In the genomic region with DNA sequence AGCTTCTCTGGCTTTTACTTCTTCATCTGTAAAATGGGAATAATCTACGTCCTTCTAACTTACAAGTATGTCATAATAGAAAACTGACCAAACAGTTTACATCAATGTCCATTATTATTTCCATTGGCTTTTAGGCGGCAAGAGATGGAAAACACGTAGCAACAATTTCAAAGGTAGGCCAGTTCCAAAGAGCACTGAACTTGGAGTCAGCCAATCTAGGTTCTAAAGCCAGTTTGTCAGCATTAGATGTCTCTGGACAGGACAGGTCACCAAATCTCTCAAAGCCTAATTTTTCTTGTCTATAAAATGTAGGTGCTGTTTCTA, we compare ENCODE assay signal across 20 cellular contexts.
"Had no signal": no experiment of that assay in that cellular context is flagged by ENCODE, and none has a peak within 500 bp of the region (broad histone marks: within the 10 kb centered on the region; RNA-seq: fewer than 3 reads in every experiment).

No MANE protein-coding gene starts in this region.

- ATAC-seq: activated T-helper 17 cell treated with anti-CD3 and anti-CD28 coated beads, Interleukin-2, amount 50 U/mL, for 72 hours; natural killer cell treated with Interleukin-12 subunit alpha and Interleukin-12 subunit beta and Interleukin-15 and Interleukin-18, amount 100 ng/mL, for 72 hours had no signal

- H3K4me3 ChIP-seq: hepatocyte had no signal

- H3K9me3 ChIP-seq: SK-N-SH had no signal

- H3K27me3 Mint-ChIP-seq: activated T-helper 17 cell treated with anti-CD3 and anti-CD28 coated beads, Interleukin-2, amount 50 U/mL, for 72 hours; brain; stimulated activated naive CD8-positive, alpha-beta T cell treated with anti-CD3 and anti-CD28 coated beads, Interleukin-15, Interleukin-2, amounts not matched to agents 100 ng/mL and 50 ng/mL, for 24 hours; type B pancreatic cell had no signal

- H3K27ac Mint-ChIP-seq: activated B cell treated with CpG ODN at 0.5 μM for 24 hours; activated CD4-positive, alpha-beta T cell treated with anti-CD3 and anti-CD28 coated beads, Interleukin-2, amount 10 ng/mL, durations not matched to agents 24 days and 14 days; activated naive CD4-positive, alpha-beta T cell treated with anti-CD3 and anti-CD28 coated beads for 36 hours; activated T-helper 17 cell treated with anti-CD3 and anti-CD28 coated beads, Interleukin-2, amount 50 U/mL, for 72 hours; memory B cell; natural killer cell treated with Interleukin-12 subunit alpha and Interleukin-12 subunit beta and Interleukin-15 and Interleukin-18, amount 100 ng/mL, for 72 hours; progenitor cell of endocrine pancreas; stimulated activated naive CD8-positive, alpha-beta T cell treated with anti-CD3 and anti-CD28 coated beads, Interleukin-15, Interleukin-2, amounts not matched to agents 100 ng/mL and 50 ng/mL, for 24 hours; type B pancreatic cell had no signal

- H3K9me3 Mint-ChIP-seq: activated B cell treated with CpG ODN at 0.5 μM for 24 hours; activated naive CD4-positive, alpha-beta T cell treated with anti-CD3 and anti-CD28 coated beads for 36 hours; activated T-helper 17 cell treated with anti-CD3 and anti-CD28 coated beads, Interleukin-2, amount 50 U/mL, for 72 hours; memory B cell; natural killer cell treated with Interleukin-12 subunit alpha and Interleukin-12 subunit beta and Interleukin-15 and Interleukin-18, amount 100 ng/mL, for 72 hours; stimulated activated naive CD8-positive, alpha-beta T cell treated with anti-CD3 and anti-CD28 coated beads, Interleukin-15, Interleukin-2, amounts not matched to agents 100 ng/mL and 50 ng/mL, for 24 hours had no signal

- H3K36me3 Mint-ChIP-seq: brain; memory B cell; natural killer cell treated with Interleukin-12 subunit alpha and Interleukin-12 subunit beta and Interleukin-15 and Interleukin-18, amount 100 ng/mL, for 72 hours; type B pancreatic cell had no signal

- H3K27me3 ChIP-seq: hepatocyte had no signal

- H3K27ac ChIP-seq: hepatocyte had no signal

- H3K4me1 Mint-ChIP-seq: activated B cell treated with CpG ODN at 0.5 μM for 24 hours, memory B cell had no signal

- H3K4me3 Mint-ChIP-seq: activated B cell treated with CpG ODN at 0.5 μM for 24 hours; activated CD4-positive, alpha-beta T cell treated with anti-CD3 and anti-CD28 coated beads, Interleukin-2, amount 10 ng/mL, durations not matched to agents 24 days and 14 days; activated naive CD4-positive, alpha-beta T cell treated with anti-CD3 and anti-CD28 coated beads for 36 hours; activated T-helper 17 cell treated with anti-CD3 and anti-CD28 coated beads, Interleukin-2, amount 50 U/mL, for 72 hours; brain; memory B cell; natural killer cell treated with Interleukin-12 subunit alpha and Interleukin-12 subunit beta and Interleukin-15 and Interleukin-18, amount 100 ng/mL, for 72 hours; stimulated activated naive CD8-positive, alpha-beta T cell treated with anti-CD3 and anti-CD28 coated beads, Interleukin-15, Interleukin-2, amounts not matched to agents 100 ng/mL and 50 ng/mL, for 24 hours; type B pancreatic cell had no signal

- DNase-seq: activated B cell treated with CpG ODN at 0.5 μM for 24 hours; activated CD4-positive, alpha-beta T cell treated with anti-CD3 and anti-CD28 coated beads, Interleukin-2, amount 10 ng/mL, durations not matched to agents 24 days and 14 days; activated CD8-positive, alpha-beta memory T cell treated with anti-CD3 and anti-CD28 coated beads for 24 hours; activated naive CD4-positive, alpha-beta T cell treated with anti-CD3 and anti-CD28 coated beads for 36 hours; activated T-cell treated with anti-CD3 and anti-CD28 coated beads for 4 hours; cerebellar nuclear complex; foreskin melanocyte; nucleus accumbens; Right ventricle myocardium superior; SK-N-SH; stimulated activated CD4-positive, alpha-beta T cell treated with anti-CD3 and anti-CD28 coated beads, Interleukin-4, amount 100 ng/mL, for 1 hour; stimulated activated CD8-positive, alpha-beta memory T cell treated with anti-CD3 and anti-CD28 coated beads, Interleukin-4, amount 100 ng/mL, for 48 hours had no signal

- H3K9ac ChIP-seq: SK-N-SH had no signal
